In genomic region chr18:75161629-75162028, GRCh38 we compare ENCODE assay signal across 8 cellular contexts. TPM values are rescaled to one million over a fixed set of nuclear protein-coding genes. Genes with fewer than 3 reads are reported as not detected.
DNase-seq lines count a peak whose midpoint lies in the region; ATAC-seq and TF ChIP-seq lines count a peak whose summit lies in the region.

No MANE protein-coding gene starts in this region.

- no peak for TF ChIP-seq CTCF in choroid plexus epithelial cell (conservative IDR thresholded peaks at IDR 0.05; ENCODE audit: low read depth, low read length)
- no peak for TF ChIP-seq CTCF in chondrocyte (IDR thresholded peaks at IDR 0.05)

- peak overlapping the region in 1 of 2 donors; percentile 72 for H3K27ac Mint-ChIP-seq in natural killer cell treated with Interleukin-12 subunit alpha and Interleukin-12 subunit beta and Interleukin-15 and Interleukin-18, amount 100 ng/mL, for 72 hours
- no peak overlapping the region for H3K27ac Mint-ChIP-seq in chondrocyte (ENCODE audit: unreplicated experiment)

- ATAC-seq in HG03571 (IDR thresholded peaks at IDR 0.05; ENCODE audit: unreplicated experiment), result peak; percentile 50
- peak; percentile 43 to 59 for ATAC-seq in natural killer cell treated with Interleukin-12 subunit alpha and Interleukin-12 subunit beta and Interleukin-15 and Interleukin-18, amount 100 ng/mL, for 72 hours
- no peak for ATAC-seq in GM18873 (IDR thresholded peaks at IDR 0.05; ENCODE audit: low FRiP score, unreplicated experiment)

- no peaks in the 10 kb centered on the region for H3K36me3 Mint-ChIP-seq in natural killer cell treated with Interleukin-12 subunit alpha and Interleukin-12 subunit beta and Interleukin-15 and Interleukin-18, amount 100 ng/mL, for 72 hours
- no peaks in the 10 kb centered on the region for H3K36me3 Mint-ChIP-seq in chondrocyte (ENCODE audit: low read depth)

- no peaks in the 10 kb centered on the region for H3K9me3 Mint-ChIP-seq in natural killer cell treated with Interleukin-12 subunit alpha and Interleukin-12 subunit beta and Interleukin-15 and Interleukin-18, amount 100 ng/mL, for 72 hours
- H3K9me3 Mint-ChIP-seq in chondrocyte (ENCODE audit: low read depth), result no peaks in the 10 kb centered on the region

- peak; percentile 12 for DNase-seq in NCI-H2029 treated with DMSO at 0.1 percent for 48 hours (lab: John Stamatoyannopoulos, UW)
- DNase-seq in NCI-H2029 (lab: John Stamatoyannopoulos, UW), result no peak
- DNase-seq in RPMI8226, result peak; percentile 72
- peak; percentile 8 for DNase-seq in choroid plexus epithelial cell (ENCODE audit: low read depth)
- no peak for DNase-seq in natural killer cell treated with Interleukin-12 subunit alpha and Interleukin-12 subunit beta and Interleukin-15 and Interleukin-18, amount 100 ng/mL, for 72 hours (ENCODE audit: low spot score)
- no peak for DNase-seq in chondrocyte (ENCODE audit: low spot score)

- no peak overlapping the region for H3K4me3 ChIP-seq in choroid plexus epithelial cell (ENCODE audit: low read depth, low read length)

- H3K4me1 Mint-ChIP-seq in natural killer cell treated with Interleukin-12 subunit alpha and Interleukin-12 subunit beta and Interleukin-15 and Interleukin-18, amount 100 ng/mL, for 72 hours (ENCODE audit: low read depth in 2 of 2), result peaks cover 10 to 12% of the 10 kb centered on the region in 2 donors
- peaks cover 4% of the 10 kb centered on the region for H3K4me1 Mint-ChIP-seq in chondrocyte (ENCODE audit: low read depth)

- H3K27me3 Mint-ChIP-seq in natural killer cell treated with Interleukin-12 subunit alpha and Interleukin-12 subunit beta and Interleukin-15 and Interleukin-18, amount 100 ng/mL, for 72 hours, result peaks cover 0 to 16% of the 10 kb centered on the region in 2 donors
- peaks cover 14% of the 10 kb centered on the region for H3K27me3 Mint-ChIP-seq in chondrocyte (ENCODE audit: low read depth)

- H3K4me3 Mint-ChIP-seq in natural killer cell treated with Interleukin-12 subunit alpha and Interleukin-12 subunit beta and Interleukin-15 and Interleukin-18, amount 100 ng/mL, for 72 hours, result peak overlapping the region; percentile 78
- no peak overlapping the region for H3K4me3 Mint-ChIP-seq in chondrocyte (ENCODE audit: unreplicated experiment)

RNA-seq across cellular contexts. Expression of gene PTGR3, which starts 47.3 kb away (rescaled TPM):
- total RNA-seq in natural killer cell treated with Interleukin-12 subunit alpha and Interleukin-12 subunit beta and Interleukin-15 and Interleukin-18, amount 100 ng/mL, for 72 hours, result 10 to 100 TPM; 20.0 to 23.0 TPM
- total RNA-seq in chondrocyte, result 8.9 to 10.4 TPM (median 10.3 TPM) in 3 replicates

RNA-seq across cellular contexts. Expression of gene TSHZ1, which starts 49.0 kb away (rescaled TPM):
- total RNA-seq in natural killer cell treated with Interleukin-12 subunit alpha and Interleukin-12 subunit beta and Interleukin-15 and Interleukin-18, amount 100 ng/mL, for 72 hours, result 10 to 100 TPM; 19.8 to 21.0 TPM
- total RNA-seq in chondrocyte, result 7.8 to 10.6 TPM (median 8.0 TPM) in 3 replicates

Comparison
In these comparisons a context has a peak if more than half of its experiments do, and no peak if none do; other contexts are left out.
1. DNase-seq: peak in NCI-H2029 treated with DMSO at 0.1 percent for 48 hours (single experiment), RPMI8226 (single experiment) and choroid plexus epithelial cell (single experiment); none in NCI-H2029 (single experiment), natural killer cell treated with Interleukin-12 subunit alpha and Interleukin-12 subunit beta and Interleukin-15 and Interleukin-18, amount 100 ng/mL, for 72 hours (single experiment) and chondrocyte (single experiment).